1 cellular context compared by ENCODE assay signal in the genomic region with DNA sequence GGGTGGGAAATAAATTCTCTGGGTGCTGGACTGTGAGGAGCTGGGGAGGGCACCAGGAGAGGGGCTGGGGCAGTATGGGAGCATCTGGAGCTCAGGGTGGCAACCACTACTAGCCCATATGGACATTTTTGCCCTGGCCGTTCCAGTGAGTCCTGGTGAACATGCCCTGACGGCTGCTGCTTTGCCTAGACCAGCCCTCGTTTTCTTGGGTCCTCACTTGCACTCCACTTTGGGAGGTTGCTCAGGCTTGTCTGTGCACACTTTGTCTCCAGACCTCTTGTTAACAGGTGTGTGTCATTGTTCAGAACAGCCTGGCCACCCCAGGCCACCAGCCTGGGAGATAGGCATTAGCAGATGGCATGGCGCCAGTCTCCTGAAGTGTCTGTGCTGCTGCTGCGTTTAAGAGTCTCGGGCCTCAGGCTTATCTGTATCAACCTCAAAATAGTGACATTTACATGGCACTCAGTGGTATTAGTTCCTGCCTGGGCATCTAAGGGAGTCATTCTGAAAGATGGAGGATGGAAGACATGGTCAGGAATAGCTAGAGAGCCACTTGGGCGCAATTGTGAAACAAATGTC.
TF ChIP-seq lines count a peak whose summit lies in the region.

No MANE protein-coding gene starts in this region.

TF ChIP-seq in SK-N-SH treated with all-trans-retinoic acid at 6 μM for 48 hours, 23 proteins besides CTCF, POLR2A, EP300 and RAD21 (continued from another document):
- TF ChIP-seq, protein P1, sequence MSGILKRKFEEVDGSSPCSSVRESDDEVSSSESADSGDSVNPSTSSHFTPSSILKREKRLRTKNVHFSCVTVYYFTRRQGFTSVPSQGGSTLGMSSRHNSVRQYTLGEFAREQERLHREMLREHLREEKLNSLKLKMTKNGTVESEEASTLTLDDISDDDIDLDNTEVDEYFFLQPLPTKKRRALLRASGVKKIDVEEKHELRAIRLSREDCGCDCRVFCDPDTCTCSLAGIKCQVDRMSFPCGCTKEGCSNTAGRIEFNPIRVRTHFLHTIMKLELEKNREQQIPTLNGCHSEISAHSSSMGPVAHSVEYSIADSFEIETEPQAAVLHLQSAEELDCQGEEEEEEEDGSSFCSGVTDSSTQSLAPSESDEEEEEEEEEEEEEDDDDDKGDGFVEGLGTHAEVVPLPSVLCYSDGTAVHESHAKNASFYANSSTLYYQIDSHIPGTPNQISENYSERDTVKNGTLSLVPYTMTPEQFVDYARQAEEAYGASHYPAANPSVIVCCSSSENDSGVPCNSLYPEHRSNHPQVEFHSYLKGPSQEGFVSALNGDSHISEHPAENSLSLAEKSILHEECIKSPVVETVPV (CRISPR knock-in tag; IDR thresholded peaks at IDR 0.05) = no peak
- TF ChIP-seq ZFP30 (CRISPR knock-in tag; IDR thresholded peaks at IDR 0.05) (no peak), ZNF565 (CRISPR knock-in tag; conservative IDR thresholded peaks at IDR 0.05; ENCODE audit: low read depth) (no peak), ZNF8 (CRISPR knock-in tag; IDR thresholded peaks at IDR 0.05) (no peak), PPARA (CRISPR knock-in tag; IDR thresholded peaks at IDR 0.05; ENCODE audit: borderline replicate concordance) (no peak), SNAI2 (CRISPR knock-in tag; IDR thresholded peaks at IDR 0.05) (no peak)
